ENCODE assay signal across 11 cellular contexts in genomic region chr5:76472338-76473336, GRCh38.
DNase-seq lines count a peak whose midpoint lies in the region; ATAC-seq, FAIRE-seq and TF ChIP-seq lines count a peak whose summit lies in the region.
"Had no signal": no experiment of that assay in that cellular context is flagged by ENCODE, and none has a peak within 500 bp of the region (broad histone marks: within the 10 kb centered on the region; RNA-seq: fewer than 3 reads in every experiment).

No MANE protein-coding gene starts in this region.

- peak overlapping the region in 2 of 11 experiments; percentile 30 to 56; a peak in 2 of 22 replicates for H3K27ac ChIP-seq in BLaER1 treated with 17β-estradiol and CSF1 and Interleukin-3, amounts not matched to agents 10 nM and 100 nM
- H3K27ac ChIP-seq in PC-3 (ENCODE audit: low read length) (no peak overlapping the region), liver (ENCODE audit: low read depth in 1 of 2, low read length in 2 of 2) (peak overlapping the region; percentile 52 to 67), H9 (ENCODE audit: insufficient read length, low read depth, low read length) (no peak overlapping the region)

- no peak overlapping the region for H2BK15ac ChIP-seq in H9 (ENCODE audit: low read depth, low read length)

- TF ChIP-seq RAD21 in liver (IDR thresholded peaks at IDR 0.05): peak; percentile 25 to 33

- H4K91ac ChIP-seq in H9 (ENCODE audit: insufficient read length, low read depth, low read length): no peak overlapping the region

- peaks cover 8% of the 10 kb centered on the region for H3K9me3 Mint-ChIP-seq in activated naive CD4-positive, alpha-beta T cell treated with anti-CD3 and anti-CD28 coated beads, Interleukin-2, amount 50 U/mL, for 24 hours
- H3K9me3 Mint-ChIP-seq in H9: peaks cover 8 to 11% of the 10 kb centered on the region in 2 experiments

- H4K20me1 ChIP-seq in BLaER1 treated with 17β-estradiol and CSF1 and Interleukin-3, amounts not matched to agents 10 nM and 100 nM: peaks cover 0 to 100% (median 71%) of the 10 kb centered on the region in 11 experiments; a peak in 18 of 22 replicates
- H4K20me1 ChIP-seq in PC-3 (ENCODE audit: low read length) (no peaks in the 10 kb centered on the region), H9 (ENCODE audit: control insufficient read depth, insufficient read depth, insufficient read length) (peaks cover 2% of the 10 kb centered on the region)

- H3K23me2 ChIP-seq in H9 (ENCODE audit: insufficient read length, low read depth, low read length, poor library complexity, severe bottlenecking): no peaks in the 10 kb centered on the region

- CTCF ChIA-PET in PC-3 (lab: Charles Lee): no interaction called here

- H3K4me3 Mint-ChIP-seq in activated naive CD4-positive, alpha-beta T cell treated with anti-CD3 and anti-CD28 coated beads, Interleukin-2, amount 50 U/mL, for 24 hours: peak overlapping the region; percentile 67
- no peak overlapping the region for H3K4me3 Mint-ChIP-seq in H9

- 41% methylated on average over 9 of the region's 9 CpGs for WGBS in liver
- WGBS in H9 (ENCODE audit: extremely low coverage, insufficient read length, low lambda C conversion rate): no CpG with 5 or more reads among the region's 9 CpGs

- no peak overlapping the region for H2BK120ac ChIP-seq in H9 (ENCODE audit: low read depth, low read length, poor library complexity, severe bottlenecking)

- FAIRE-seq in D721Med (lab: Jason Lieb, UNC): no peak

- BruUV-seq in PC-3 (replicated peaks; lab: Mats Ljungman, UMichigan): no TSS peak

- no peak overlapping the region for H3K14ac ChIP-seq in H9 (ENCODE audit: insufficient read depth, low read length)

- H4K8ac ChIP-seq in H9 (replicated peaks; ENCODE audit: insufficient read length, low read depth, low read length): no peak overlapping the region

- H3K27ac Mint-ChIP-seq in activated naive CD4-positive, alpha-beta T cell treated with anti-CD3 and anti-CD28 coated beads, Interleukin-2, amount 50 U/mL, for 24 hours: peak overlapping the region; percentile 97
- H3K27ac Mint-ChIP-seq in H9: peak overlapping the region in 1 of 3 experiments; percentile 49; a peak in 2 of 7 replicates

- no peak overlapping the region for H2BK20ac ChIP-seq in H9 (ENCODE audit: low read depth, low read length, poor library complexity, severe bottlenecking)

- H3K36me3 ChIP-seq in BLaER1 treated with 17β-estradiol and CSF1 and Interleukin-3, amounts not matched to agents 10 nM and 100 nM: peaks cover 29 to 83% (median 61%) of the 10 kb centered on the region in 11 experiments; a peak in 19 of 22 replicates
- no peaks in the 10 kb centered on the region for H3K36me3 ChIP-seq in PC-3 (ENCODE audit: low read depth, low read length)
- no peaks in the 10 kb centered on the region for H3K36me3 ChIP-seq in liver (ENCODE audit: control insufficient read depth in 4 of 4, insufficient read depth in 3 of 4, low read depth in 1 of 4, low read length in 3 of 4)
- H3K36me3 ChIP-seq: esophagus squamous epithelium had no signal

- H3K9me3 ChIP-seq in BLaER1 treated with 17β-estradiol and CSF1 and Interleukin-3, amounts not matched to agents 10 nM and 100 nM (replicated peaks in 1 of 11): peaks cover 0 to 8% (median 0%) of the 10 kb centered on the region in 11 experiments; a peak in 3 of 22 replicates
- H3K9me3 ChIP-seq in PC-3 (ENCODE audit: low read length) (no peaks in the 10 kb centered on the region), liver (ENCODE audit: control insufficient read depth in 4 of 4, low read length in 3 of 4) (no peaks in the 10 kb centered on the region), H9 (ENCODE audit: control insufficient read depth, low read depth, low read length) (no peaks in the 10 kb centered on the region)
- H3K9me3 ChIP-seq: esophagus squamous epithelium had no signal

- no peaks in the 10 kb centered on the region for H3F3A ChIP-seq in PC-3 (ENCODE audit: low read length, unreplicated experiment)

- H3K4me2 ChIP-seq in BLaER1 treated with 17β-estradiol and CSF1 and Interleukin-3, amounts not matched to agents 10 nM and 100 nM: peak overlapping the region; percentile 32 to 74 (median 67); a peak in 20 of 22 replicates
- H3K4me2 ChIP-seq in PC-3 (ENCODE audit: low read length) (no peak overlapping the region), H9 (ENCODE audit: insufficient read depth, insufficient read length, low read length) (no peak overlapping the region)

- no peak overlapping the region for H3T11ph ChIP-seq in H9 (ENCODE audit: low read length)

- peaks cover 26% of the 10 kb centered on the region for H3K36me3 Mint-ChIP-seq in activated naive CD4-positive, alpha-beta T cell treated with anti-CD3 and anti-CD28 coated beads, Interleukin-2, amount 50 U/mL, for 24 hours
- H3K36me3 Mint-ChIP-seq in H9 (ENCODE audit: insufficient read depth in 1 of 3, low read depth in 3 of 3): peaks cover 13 to 18% (median 17%) of the 10 kb centered on the region in 3 experiments; a peak in 6 of 7 replicates

- no peak overlapping the region for H2BK12ac ChIP-seq in H9 (ENCODE audit: insufficient read length, low read depth, low read length)

- no peak overlapping the region for H3K18ac ChIP-seq in H9 (ENCODE audit: insufficient read length, low read depth, low read length)

- H4K5ac ChIP-seq in H9 (ENCODE audit: insufficient read length, low read depth, low read length): no peak overlapping the region

- DNase-seq in PC-3 (peak; percentile 2), H9 (no peak), T1000 (lab: John Stamatoyannopoulos, UW) (no peak), D721Med (ENCODE audit: insufficient read length, low spot score) (no peak), NCI-H748 treated with DMSO at 0.1 percent for 48 hours (lab: John Stamatoyannopoulos, UW) (no peak)
- DNase-seq: caudate nucleus, esophagus squamous epithelium, GF-D8 had no signal

- peaks cover 93% of the 10 kb centered on the region for H3K4me1 Mint-ChIP-seq in activated naive CD4-positive, alpha-beta T cell treated with anti-CD3 and anti-CD28 coated beads, Interleukin-2, amount 50 U/mL, for 24 hours
- peaks cover 25 to 26% of the 10 kb centered on the region in 2 experiments for H3K4me1 Mint-ChIP-seq in H9

- peaks cover 19 to 84% (median 34%) of the 10 kb centered on the region in 10 experiments for H3K4me1 ChIP-seq in BLaER1 treated with 17β-estradiol and CSF1 and Interleukin-3, amounts not matched to agents 10 nM and 100 nM
- no peaks in the 10 kb centered on the region; the same call in 1 of the 2 replicates for H3K4me1 ChIP-seq in PC-3 (ENCODE audit: insufficient read depth, low read length)
- peaks cover 8 to 62% (median 50%) of the 10 kb centered on the region in 4 donors for H3K4me1 ChIP-seq in liver (ENCODE audit: control insufficient read depth in 4 of 4, insufficient read depth in 4 of 4, low read length in 3 of 4)
- peaks cover 17% of the 10 kb centered on the region for H3K4me1 ChIP-seq in H9 (ENCODE audit: insufficient read depth, low read length)

- H3K9me2 ChIP-seq in PC-3 (replicated peaks; ENCODE audit: low read length): no peaks in the 10 kb centered on the region

- no peak overlapping the region for H2AK5ac ChIP-seq in H9 (ENCODE audit: insufficient read length, low read length)

- no peak overlapping the region for H3K9ac ChIP-seq in BLaER1 treated with 17β-estradiol and CSF1 and Interleukin-3, amounts not matched to agents 10 nM and 100 nM
- H3K9ac ChIP-seq in PC-3 (ENCODE audit: low read length): no peak overlapping the region
- H3K9ac ChIP-seq in liver (ENCODE audit: low read depth in 1 of 2, low read length in 2 of 2): no peak overlapping the region
- H3K9ac ChIP-seq in H9 (ENCODE audit: extremely low read depth, insufficient read length, low read length): no peak overlapping the region

- H3K27me3 ChIP-seq in BLaER1 treated with 17β-estradiol and CSF1 and Interleukin-3, amounts not matched to agents 10 nM and 100 nM: no peaks in the 10 kb centered on the region
- H3K27me3 ChIP-seq in PC-3 (ENCODE audit: low read length) (peaks cover 26% of the 10 kb centered on the region; the same call in 1 of the 2 replicates), liver (ENCODE audit: control insufficient read depth in 4 of 4, insufficient read depth in 4 of 4, low read length in 3 of 4) (no peaks in the 10 kb centered on the region), H9 (ENCODE audit: insufficient read depth, low read length) (no peaks in the 10 kb centered on the region)
- H3K27me3 ChIP-seq: esophagus squamous epithelium had no signal

- H3K56ac ChIP-seq in H9 (ENCODE audit: insufficient read length, low read depth, low read length): no peak overlapping the region

- POLR2A ChIA-PET in PC-3 (lab: Charles Lee; ENCODE audit: unreplicated experiment): no interaction called here

- TF ChIP-seq CTCF in PC-3 (conservative IDR thresholded peaks at IDR 0.05; ENCODE audit: low read depth, low read length) (no peak), liver (IDR thresholded peaks at IDR 0.05; ENCODE audit: low read depth, low read length, missing input control) (no peak), H9 (conservative IDR thresholded peaks at IDR 0.05) (no peak), D721Med (IDR thresholded peaks at IDR 0.05; ENCODE audit: insufficient read depth, missing control alignments) (no peak)

- no peak overlapping the region for H2BK5ac ChIP-seq in H9 (ENCODE audit: insufficient read length, low read length)

- no peaks in the 10 kb centered on the region for H3K79me1 ChIP-seq in H9 (ENCODE audit: insufficient read depth, low read depth, low read length, poor library complexity, severe bottlenecking)

- no peak overlapping the region for H3K23ac ChIP-seq in H9 (ENCODE audit: insufficient read length, low read depth, low read length)

- H2AFZ ChIP-seq in PC-3 (ENCODE audit: low read length) (no peak overlapping the region), H9 (ENCODE audit: low read length) (no peak overlapping the region)

- ATAC-seq in PC-3: no peak

- intact Hi-C loops in PC-3 (cut with micrococcal nuclease): no loop called here

- no peaks in the 10 kb centered on the region for H3K27me3 Mint-ChIP-seq in activated naive CD4-positive, alpha-beta T cell treated with anti-CD3 and anti-CD28 coated beads, Interleukin-2, amount 50 U/mL, for 24 hours
- no peaks in the 10 kb centered on the region; the same call in 1 of the 2 replicates for H3K27me3 Mint-ChIP-seq in H9 (ENCODE audit: low read depth)

- H3K4me3 ChIP-seq in BLaER1 treated with 17β-estradiol and CSF1 and Interleukin-3, amounts not matched to agents 10 nM and 100 nM: no peak overlapping the region
- H3K4me3 ChIP-seq in PC-3 (ENCODE audit: low read length) (no peak overlapping the region), liver (ENCODE audit: low read depth in 1 of 3, low read length in 3 of 3) (no peak overlapping the region)
- H3K4me3 ChIP-seq: esophagus squamous epithelium had no signal

- no peak overlapping the region for H3K4ac ChIP-seq in H9 (ENCODE audit: low read depth, low read length)

- H3K79me2 ChIP-seq in PC-3 (ENCODE audit: low read length) (no peaks in the 10 kb centered on the region), H9 (ENCODE audit: insufficient read depth, low read length) (no peaks in the 10 kb centered on the region; the same call in 1 of the 2 replicates)

TF ChIP-seq in liver, 16 proteins besides CTCF, POLR2A, EP300 and RAD21 (continues in another document):
- TF ChIP-seq SP1 (IDR thresholded peaks at IDR 0.05): peak; percentile 63
- TF ChIP-seq NR2F2 (IDR thresholded peaks at IDR 0.05): no peak
- TF ChIP-seq GABPA (IDR thresholded peaks at IDR 0.05 in 1 of 2, conservative IDR thresholded peaks at IDR 0.05 in 1 of 2): no peak
- peak; percentile 56 for TF ChIP-seq HNF4G (IDR thresholded peaks at IDR 0.05)
- peak; percentile 74 to 84 for TF ChIP-seq RXRA (IDR thresholded peaks at IDR 0.05)

Comparison
In these comparisons a context has a peak if more than half of its experiments do, and no peak if none do; other contexts are left out.
1. H3K27ac ChIP-seq: peak in liver (2 of 2); none in PC-3 (single experiment) and H9 (single experiment).
2. H3K4me2 ChIP-seq: peak in BLaER1 treated with 17β-estradiol and CSF1 and Interleukin-3, amounts not matched to agents 10 nM and 100 nM (11 of 11); none in PC-3 (single experiment) and H9 (single experiment).